18 cellular contexts compared by ENCODE assay signal in the genomic region with DNA sequence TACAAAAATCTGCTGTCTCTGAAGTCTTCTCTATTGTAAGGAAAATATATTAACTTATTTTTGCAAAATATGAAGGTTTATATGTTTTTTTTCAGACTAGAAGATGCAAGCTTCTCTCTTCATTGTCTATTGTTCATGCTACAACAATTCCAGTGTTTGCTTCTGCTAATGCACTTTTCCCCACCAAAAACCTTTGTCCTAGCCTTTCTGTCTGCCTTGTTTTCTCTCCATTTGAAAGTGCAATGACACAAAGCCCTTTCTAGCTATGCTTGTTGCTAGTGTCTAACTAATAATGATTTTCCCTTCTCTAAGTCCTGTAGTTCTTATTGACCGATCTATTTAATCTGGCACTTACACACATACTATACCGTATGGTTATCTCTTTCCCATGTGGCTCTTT.
DNase-seq lines count a peak whose midpoint lies in the region; ATAC-seq lines count a peak whose summit lies in the region.
"Had no signal": no experiment of that assay in that cellular context is flagged by ENCODE, and none has a peak within 500 bp of the region (broad histone marks: within the 10 kb centered on the region; RNA-seq: fewer than 3 reads in every experiment).

No MANE protein-coding gene starts in this region.

- intact Hi-C loops in right cardiac atrium (cut with DNase I) = no loop called here

- no peak overlapping the region for H3K4me3 ChIP-seq in right cardiac atrium (ENCODE audit: low read length)

- H3K4me1 ChIP-seq in right cardiac atrium (ENCODE audit: control insufficient read depth, insufficient read depth, low read length) = no peaks in the 10 kb centered on the region
- H3K4me1 ChIP-seq: BE2C, Caco-2 had no signal

- H3K27me3 ChIP-seq in right cardiac atrium (ENCODE audit: control insufficient read depth, insufficient read depth) = no peaks in the 10 kb centered on the region
- H3K27me3 ChIP-seq: BE2C had no signal

- no peak for DNase-seq in caudate nucleus (lab: John Stamatoyannopoulos, UW)
- DNase-seq in inferior parietal cortex (ENCODE audit: extremely low spot score) = peak; percentile 8
- DNase-seq in pons (ENCODE audit: low spot score) = peak; percentile 80
- no peak for DNase-seq in iPS-NIHi11 (ENCODE audit: low spot score)
- no peak for DNase-seq in right cardiac atrium
- DNase-seq in NCI-H1436 (lab: John Stamatoyannopoulos, UW) = no peak
- DNase-seq: ACHN; BE2C; C1 segment of cervical spinal cord; Caco-2; CD4-positive, alpha-beta T cell; DMS153; DMS79; GDM1; GOT3; H7; IMR-90 had no signal

- H3K27ac ChIP-seq in caudate nucleus (ENCODE audit: low read depth, low read length) (peak overlapping the region; percentile 3), right cardiac atrium (ENCODE audit: low read length) (no peak overlapping the region)

- ATAC-seq in right cardiac atrium = no peak
- ATAC-seq: HCT116 had no signal

- 68% methylated on average over 2 of the region's 2 CpGs for WGBS in right cardiac atrium

- no peaks in the 10 kb centered on the region for H3K9me3 ChIP-seq in right cardiac atrium (ENCODE audit: control insufficient read depth, low read length)
- H3K9me3 ChIP-seq: BE2C, Caco-2 had no signal

Comparison
In these comparisons a context has a peak if more than half of its experiments do, and no peak if none do; other contexts are left out.
1. DNase-seq: peak in inferior parietal cortex (single experiment) and pons (single experiment); none in caudate nucleus (0 of 61), iPS-NIHi11 (single experiment), right cardiac atrium (0 of 3) and NCI-H1436 (single experiment).